Comparison of ENCODE assay signal across 19 cellular contexts in the genomic region with DNA sequence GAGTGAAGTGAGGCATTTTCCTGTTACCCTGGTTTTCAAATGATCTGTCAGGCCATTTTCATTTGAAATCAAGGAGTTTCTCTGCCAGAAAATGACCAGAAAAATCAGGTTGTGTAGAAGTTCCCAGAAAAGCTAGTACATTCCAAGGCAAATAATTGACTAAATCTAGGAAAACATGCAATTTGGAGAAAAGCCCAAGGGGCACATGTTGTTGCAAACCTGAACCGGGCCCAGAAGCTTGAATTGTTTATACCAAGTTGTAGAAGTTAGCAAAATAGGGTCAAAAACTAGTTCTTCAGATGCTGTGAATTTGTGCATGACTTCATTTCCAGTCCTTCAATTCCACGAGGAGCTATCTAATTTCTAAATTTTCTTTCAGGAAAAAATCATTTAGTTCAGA. TPM values are rescaled to one million over a fixed set of nuclear protein-coding genes. Genes with fewer than 3 reads are reported as not detected.
A peak's percentile ranks its signal among the peaks of the same experiment; 100 is the strongest.
DNase-seq lines count a peak whose midpoint lies in the region; ATAC-seq and TF ChIP-seq lines count a peak whose summit lies in the region.
"Had no signal": no experiment of that assay in that cellular context is flagged by ENCODE, and none has a peak within 500 bp of the region (broad histone marks: within the 10 kb centered on the region; RNA-seq: fewer than 3 reads in every experiment).

No MANE protein-coding gene starts in this region.

- TF ChIP-seq CTCF in fibroblast of mammary gland (conservative IDR thresholded peaks at IDR 0.05; ENCODE audit: control insufficient read depth, insufficient read depth, low read depth, low read length) (no peak), osteocyte (IDR thresholded peaks at IDR 0.05) (no peak)

- H3K9me3 ChIP-seq in adipocyte (ENCODE audit: control insufficient read depth, low read length) (peaks cover 10% of the 10 kb centered on the region), subcutaneous abdominal adipose tissue (ENCODE audit: control insufficient read depth in 5 of 5, low read length in 5 of 5) (peaks cover 0 to 5% (median 0%) of the 10 kb centered on the region in 5 donors), SJCRH30 (replicated peaks) (no peaks in the 10 kb centered on the region)
- H3K9me3 ChIP-seq: A549 had no signal

- peaks cover 14% of the 10 kb centered on the region for H3K27me3 Mint-ChIP-seq in osteocyte (ENCODE audit: unreplicated experiment)

- H3K27ac ChIP-seq in subcutaneous abdominal adipose tissue (ENCODE audit: low read depth, low read length), result peak overlapping the region; percentile 56
- H3K27ac ChIP-seq in SJCRH30, result no peak overlapping the region
- H3K27ac ChIP-seq: A549; BLaER1 treated with 17β-estradiol and CSF1 and Interleukin-3, amounts not matched to agents 10 nM and 100 nM had no signal

- H3K4me3 ChIP-seq in adipocyte (ENCODE audit: low read length) (peak overlapping the region; percentile 42), fibroblast of mammary gland (ENCODE audit: control insufficient read depth, low read depth, low read length) (no peak overlapping the region), subcutaneous abdominal adipose tissue (ENCODE audit: low read depth in 1 of 5, low read length in 5 of 5) (no peak overlapping the region), SJCRH30 (no peak overlapping the region)
- H3K4me3 ChIP-seq: A549; BLaER1 treated with 17β-estradiol and CSF1 and Interleukin-3, amounts not matched to agents 10 nM and 100 nM; GM12878 had no signal

- H3K4me1 ChIP-seq in adipocyte (ENCODE audit: control insufficient read depth, insufficient read depth, low read length) (peaks cover 59% of the 10 kb centered on the region), subcutaneous abdominal adipose tissue (ENCODE audit: control insufficient read depth in 5 of 5, insufficient read depth in 5 of 5, low read length in 5 of 5) (peaks cover 0 to 48% (median 40%) of the 10 kb centered on the region in 5 donors), SJCRH30 (no peaks in the 10 kb centered on the region)
- H3K4me1 ChIP-seq: A549 had no signal

- H3K36me3 ChIP-seq in adipocyte (ENCODE audit: control insufficient read depth, insufficient read depth, low read length, severe bottlenecking) (no peaks in the 10 kb centered on the region), subcutaneous abdominal adipose tissue (ENCODE audit: control insufficient read depth in 5 of 5, insufficient read depth in 5 of 5, low read length in 5 of 5) (no peaks in the 10 kb centered on the region), SJCRH30 (no peaks in the 10 kb centered on the region)
- H3K36me3 ChIP-seq: BLaER1 treated with 17β-estradiol and CSF1 and Interleukin-3, amounts not matched to agents 10 nM and 100 nM had no signal

- H3K27ac Mint-ChIP-seq in osteocyte (ENCODE audit: unreplicated experiment), result peak overlapping the region; percentile 69

- H3K27me3 ChIP-seq in adipocyte (replicated peaks; ENCODE audit: control insufficient read depth, insufficient read depth, low read length) (no peaks in the 10 kb centered on the region), subcutaneous abdominal adipose tissue (ENCODE audit: control insufficient read depth in 5 of 5, insufficient read depth in 4 of 5, low read length in 5 of 5) (no peaks in the 10 kb centered on the region), SJCRH30 (no peaks in the 10 kb centered on the region)

- H3K36me3 Mint-ChIP-seq in osteocyte (ENCODE audit: unreplicated experiment), result peaks cover 2% of the 10 kb centered on the region

- no peak overlapping the region for H3K4me3 Mint-ChIP-seq in osteocyte (ENCODE audit: unreplicated experiment)

- no peak for ATAC-seq in GM21825 (IDR thresholded peaks at IDR 0.05; ENCODE audit: unreplicated experiment)
- ATAC-seq: A549, GM12878 had no signal

- H3K9me3 Mint-ChIP-seq in osteocyte (ENCODE audit: unreplicated experiment), result peaks cover 3% of the 10 kb centered on the region

- peaks cover 24% of the 10 kb centered on the region for H3K4me1 Mint-ChIP-seq in osteocyte (ENCODE audit: unreplicated experiment)

- peak overlapping the region; percentile 75 for H3K9ac ChIP-seq in adipocyte (ENCODE audit: low read length)
- peak overlapping the region in 1 of 5 donors; percentile 21 for H3K9ac ChIP-seq in subcutaneous abdominal adipose tissue (ENCODE audit: low read length in 5 of 5)
- H3K9ac ChIP-seq: BLaER1 treated with 17β-estradiol and CSF1 and Interleukin-3, amounts not matched to agents 10 nM and 100 nM had no signal

- DNase-seq in adipocyte (ENCODE audit: low read depth) (peak; percentile 34), fibroblast of mammary gland (ENCODE audit: low read depth) (peak; percentile 18), osteocyte (ENCODE audit: extremely low spot score, unreplicated experiment) (no peak), SJCRH30 (no peak)
- no peak for DNase-seq in stimulated activated naive CD4-positive, alpha-beta T cell treated with Interleukin-2 at 50 U/mL for 16 hours (lab: John Stamatoyannopoulos, UW)
- DNase-seq: DND-41, NCI-H1048, NCI-H2081 treated with DMSO at 0.1 percent for 48 hours, NCI-H510A, NCI-H774, RPMI8226 had no signal

RNA-seq across cellular contexts. Expression of gene TRIM42, which starts 31.0 kb away (rescaled TPM):
- not detected in 2 replicates for total RNA-seq in osteocyte
- total RNA-seq in SJCRH30 (2014; rRNA removed; shearing (Covaris generic)), result not detected in 2 replicates
- total RNA-seq: GM12878, H1, HT-29, MCF 10A had no signal

Comparison
In these comparisons a context has a peak if more than half of its experiments do, and no peak if none do; other contexts are left out.
1. DNase-seq: peak in adipocyte (single experiment) and fibroblast of mammary gland (single experiment); none in osteocyte (single experiment), SJCRH30 (0 of 2) and stimulated activated naive CD4-positive, alpha-beta T cell treated with Interleukin-2 at 50 U/mL for 16 hours (single experiment).